Comparison of ENCODE assay signal across 8 cellular contexts in genomic region chr2:234135750-234136221, GRCh38.
DNase-seq lines count a peak whose midpoint lies in the region; ATAC-seq and TF ChIP-seq lines count a peak whose summit lies in the region.

No MANE protein-coding gene starts in this region.

- no peaks in the 10 kb centered on the region for H3K27me3 ChIP-seq in Panc1 (ENCODE audit: control insufficient read depth, insufficient read depth, low read length)
- H3K27me3 ChIP-seq in upper lobe of right lung: no peaks in the 10 kb centered on the region

- peak overlapping the region; percentile 99 for H3K27ac ChIP-seq in Panc1 (ENCODE audit: low read length)
- no peak overlapping the region for H3K27ac ChIP-seq in upper lobe of right lung

- DNase-seq in GM10248 (ENCODE audit: extremely low spot score) (peak; percentile 68), Panc1 (ENCODE audit: low read depth, low spot score) (peak; percentile 50), fibroblast of villous mesenchyme (ENCODE audit: low read depth) (peak; percentile 72), omental fat pad (ENCODE audit: low spot score) (no peak), upper lobe of right lung (peak; percentile 71)
- DNase-seq in Jurkat, Clone E6-1 (ENCODE audit: low read depth, low spot score): peak; percentile 74

- no peaks in the 10 kb centered on the region for H3K36me3 Mint-ChIP-seq in activated T-helper 17 cell treated with anti-CD3 and anti-CD28 coated beads, Interleukin-2, amount 50 U/mL, for 72 hours (ENCODE audit: low read depth)

- H3K9me3 ChIP-seq in Panc1 (ENCODE audit: control insufficient read depth, insufficient read depth, low read depth, low read length): peaks cover 46% of the 10 kb centered on the region; the same call in 1 of the 2 replicates
- no peaks in the 10 kb centered on the region for H3K9me3 ChIP-seq in upper lobe of right lung

- H3K27me3 Mint-ChIP-seq in activated T-helper 17 cell treated with anti-CD3 and anti-CD28 coated beads, Interleukin-2, amount 50 U/mL, for 72 hours: no peaks in the 10 kb centered on the region

- intact Hi-C loops in Panc1 (cut with micrococcal nuclease; ENCODE audit: unreplicated experiment): loop anchor here (5.0 kb wide), 5 partner anchors 107 to 357 kb away; no protein-coding TSS in a partner anchor
- intact Hi-C loops in upper lobe of right lung (cut with DNase I): no loop called here

- H3K4me1 Mint-ChIP-seq in activated T-helper 17 cell treated with anti-CD3 and anti-CD28 coated beads, Interleukin-2, amount 50 U/mL, for 72 hours: peaks cover 11% of the 10 kb centered on the region

- no peaks in the 10 kb centered on the region for H3K9me3 Mint-ChIP-seq in activated T-helper 17 cell treated with anti-CD3 and anti-CD28 coated beads, Interleukin-2, amount 50 U/mL, for 72 hours

- H3K4me1 ChIP-seq in Panc1 (ENCODE audit: control insufficient read depth, insufficient read depth, low read length) (peaks cover 15% of the 10 kb centered on the region), upper lobe of right lung (peaks cover 7% of the 10 kb centered on the region)

- TF ChIP-seq CTCF in GM10248 (IDR thresholded peaks at IDR 0.05; ENCODE audit: control extremely low read depth, extremely low read depth, low read depth, missing control alignments) (peak; percentile 65), Panc1 (IDR thresholded peaks at IDR 0.05) (peak; percentile 89), fibroblast of villous mesenchyme (IDR thresholded peaks at IDR 0.05; ENCODE audit: insufficient read depth, low read depth, low read length) (peak; percentile 85), omental fat pad (IDR thresholded peaks at IDR 0.05) (peak in 1 of 3 donors; percentile 65), upper lobe of right lung (IDR thresholded peaks at IDR 0.05) (peak; percentile 83)

- H3K4me3 ChIP-seq in Jurkat, Clone E6-1 (ENCODE audit: low read length): no peak overlapping the region
- H3K4me3 ChIP-seq in Panc1 (ENCODE audit: low read depth in 2 of 2, low read length in 2 of 2) (no peak overlapping the region), fibroblast of villous mesenchyme (ENCODE audit: low read depth, low read length) (no peak overlapping the region), upper lobe of right lung (no peak overlapping the region)

- in situ Hi-C loops in Panc1 (cut with HindIII; ENCODE audit: low pct_unique_long_range_greater_than_20kb, low sequenced_read_pairs): no loop called here

- no TSS peak for BruUV-seq in Panc1 (replicated peaks; lab: Mats Ljungman, UMichigan)

- POLR2A ChIA-PET in GM10248 (lab: Yijun Ruan, JAX) (no interaction called here), Panc1 (lab: Charles Lee) (no interaction called here)

- no peak overlapping the region for H3K27ac Mint-ChIP-seq in activated T-helper 17 cell treated with anti-CD3 and anti-CD28 coated beads, Interleukin-2, amount 50 U/mL, for 72 hours

- CTCF ChIA-PET in GM10248 (lab: Yijun Ruan, JAX): interaction anchor here (0.7 to 3.5 kb wide), 15 partner anchors 12 to 412 kb away, joined by 3 to 30 read pairs (median 5); no protein-coding TSS in a partner anchor
- CTCF ChIA-PET in Panc1 (lab: Charles Lee): interaction anchor here (0.7 kb wide), 2 partner anchors 361 to 410 kb away, joined by 3 to 6 read pairs; partner anchors contain the start of gene ARL4C

- ATAC-seq in Panc1 (peak; percentile 92), omental fat pad (ENCODE audit: low FRiP score) (peak; percentile 58), upper lobe of right lung (peak; percentile 85), HG03196 (IDR thresholded peaks at IDR 0.05; ENCODE audit: unreplicated experiment) (no peak)
- ATAC-seq in activated T-helper 17 cell treated with anti-CD3 and anti-CD28 coated beads, Interleukin-2, amount 50 U/mL, for 72 hours (replicated peaks): peak; percentile 87

- no peaks in the 10 kb centered on the region for H3K36me3 ChIP-seq in Panc1 (ENCODE audit: control insufficient read depth, insufficient read depth, low read length)
- no peaks in the 10 kb centered on the region for H3K36me3 ChIP-seq in upper lobe of right lung

- no peak overlapping the region for H3K4me3 Mint-ChIP-seq in activated T-helper 17 cell treated with anti-CD3 and anti-CD28 coated beads, Interleukin-2, amount 50 U/mL, for 72 hours
